17 cellular contexts compared by ENCODE assay signal in the genomic region with DNA sequence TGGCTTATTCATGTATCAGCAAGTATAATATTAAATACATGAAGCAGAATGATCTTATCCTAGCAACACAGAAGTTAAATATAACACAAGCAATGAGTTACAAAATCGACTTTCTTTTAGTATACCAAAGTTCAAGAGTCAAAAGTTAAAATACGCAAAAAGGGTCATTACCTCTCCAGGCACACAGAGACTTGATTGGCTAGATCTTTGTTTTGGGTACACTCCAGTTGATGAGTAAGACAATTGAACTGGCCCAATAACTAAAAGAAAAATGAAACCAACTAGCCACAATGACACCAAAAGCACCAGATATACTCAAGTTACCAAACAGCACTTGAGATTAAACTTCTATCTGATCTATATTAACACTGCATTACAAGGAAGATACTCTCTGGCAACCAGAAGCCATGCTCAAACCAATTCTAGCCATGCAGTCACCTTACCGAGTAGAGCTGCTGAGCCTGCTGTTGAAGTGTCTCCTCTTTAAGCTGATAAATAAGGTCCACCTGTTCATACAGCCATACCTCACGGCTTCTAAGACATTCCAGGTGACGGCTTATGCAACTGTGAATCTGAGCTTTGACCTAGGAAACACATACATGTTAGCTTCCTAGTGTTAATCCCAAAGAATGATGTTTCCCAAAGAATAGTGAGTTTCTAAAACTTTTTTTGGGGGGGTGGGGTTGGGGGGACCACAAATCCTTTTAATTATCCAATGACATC. TPM values are rescaled to one million over a fixed set of nuclear protein-coding genes. Genes with fewer than 3 reads are reported as not detected.
DNase-seq lines count a peak whose midpoint lies in the region; ATAC-seq, FAIRE-seq and TF ChIP-seq lines count a peak whose summit lies in the region.
"Had no signal": no experiment of that assay in that cellular context is flagged by ENCODE, and none has a peak within 500 bp of the region (broad histone marks: within the 10 kb centered on the region; RNA-seq: fewer than 3 reads in every experiment).

No MANE protein-coding gene starts in this region.

- RAD21 ChIA-PET in GM12878 (lab: Charles Lee; ENCODE audit: unreplicated experiment) = no interaction called here

- no peak for FAIRE-seq in GM12878 (lab: Jason Lieb, UNC)
- FAIRE-seq: endothelial cell of umbilical vein, HTR-8/SVneo, pancreas had no signal

- no peaks in the 10 kb centered on the region for H3K27me3 Mint-ChIP-seq in CD14-positive monocyte (ENCODE audit: low read depth in 3 of 3)
- no peaks in the 10 kb centered on the region for H3K27me3 Mint-ChIP-seq in naive thymus-derived CD8-positive, alpha-beta T cell

- H3K79me2 ChIP-seq in GM12878 (ENCODE audit: control insufficient read depth, insufficient read depth, low read length) = peaks cover 35% of the 10 kb centered on the region

- no peak overlapping the region for H3K4me3 ChIP-seq in GM12878
- H3K4me3 ChIP-seq: gastrocnemius medialis, pancreas had no signal

- 99% methylated on average over 5 of the region's 5 CpGs for WGBS in GM12878 (ENCODE audit: insufficient coverage, insufficient replicate concordance, low lambda C conversion rate, missing lambda C conversion rate)

- no TSS peak for BruUV-seq in GM12878 (replicated peaks; lab: Mats Ljungman, UMichigan)

- no peak overlapping the region for H3K27ac ChIP-seq in GM12878 (ENCODE audit: control insufficient read depth, insufficient read depth)
- H3K27ac ChIP-seq: C4-2B, pancreas had no signal

- CTCF ChIA-PET in GM12878 (lab: Yijun Ruan, JAX) = interaction anchor here (1.0 to 6.7 kb wide), 3 partner anchors 9 to 552 kb away, joined by 3 to 60 read pairs (median 3); a partner anchor contains a TSS

- POLR2A ChIA-PET in GM12878 (lab: Charles Lee) = no interaction called here
- POLR2A ChIA-PET in naive thymus-derived CD8-positive, alpha-beta T cell (lab: Charles Lee) = no interaction called here

- H3K9me3 Mint-ChIP-seq in CD14-positive monocyte = no peaks in the 10 kb centered on the region
- H3K9me3 Mint-ChIP-seq in naive thymus-derived CD8-positive, alpha-beta T cell = no peaks in the 10 kb centered on the region

- H3K4me2 ChIP-seq in GM12878 (ENCODE audit: control insufficient read depth, insufficient read depth) = no peak overlapping the region

- H3K4me1 Mint-ChIP-seq in CD14-positive monocyte = peaks cover 54% of the 10 kb centered on the region
- H3K4me1 Mint-ChIP-seq in naive thymus-derived CD8-positive, alpha-beta T cell = peaks cover 15 to 41% (median 32%) of the 10 kb centered on the region in 4 donors

- H3K36me3 Mint-ChIP-seq in CD14-positive monocyte = peaks cover 68 to 74% of the 10 kb centered on the region in 2 donors
- H3K36me3 Mint-ChIP-seq in naive thymus-derived CD8-positive, alpha-beta T cell = peaks cover 0 to 78% (median 5%) of the 10 kb centered on the region in 3 donors

- in situ Hi-C loops in GM12878 (cut with MboI) = no loop called here

- TF ChIP-seq RAD21 in GM12878 (IDR thresholded peaks at IDR 0.05; ENCODE audit: insufficient read depth, low read depth, low read length) = no peak

- TF ChIP-seq CTCF in CD14-positive monocyte (IDR thresholded peaks at IDR 0.05) (no peak), GM12878 (IDR thresholded peaks at IDR 0.05 in 2 of 3, conservative IDR thresholded peaks at IDR 0.05 in 1 of 3; ENCODE audit: control insufficient read depth in 2 of 3, extremely low read depth in 1 of 3, insufficient read depth in 1 of 3, low read depth in 3 of 3, low read length in 3 of 3) (no peak)

- H3K4me1 ChIP-seq in GM12878 (ENCODE audit: control insufficient read depth, insufficient read depth, low read length) = peaks cover 2% of the 10 kb centered on the region

- no peaks in the 10 kb centered on the region for H3K27me3 ChIP-seq in GM12878 (replicated peaks in 1 of 2; ENCODE audit: control insufficient read depth in 2 of 2, insufficient read depth in 2 of 2, low read length in 1 of 2)
- H3K27me3 ChIP-seq: gastrocnemius medialis, pancreas had no signal

- intact Hi-C loops in CD14-positive monocyte (cut with micrococcal nuclease) (no loop called here), GM12878 (cut with micrococcal nuclease; ENCODE audit: unreplicated experiment) (no loop called here)

- ATAC-seq in GM12878 = peak; percentile 36; the same call in 2 of the 3 replicates
- no peak for ATAC-seq in naive thymus-derived CD8-positive, alpha-beta T cell
- no peak for ATAC-seq in GM19463 (IDR thresholded peaks at IDR 0.05; ENCODE audit: unreplicated experiment)
- ATAC-seq: gastrocnemius medialis, left ventricle myocardium superior, pancreas had no signal

- H3K9me3 ChIP-seq in GM12878 (replicated peaks; ENCODE audit: control insufficient read depth, insufficient read depth, low read length) = no peaks in the 10 kb centered on the region
- H3K9me3 ChIP-seq: gastrocnemius medialis, pancreas had no signal

- no peak for TF ChIP-seq POLR2A in GM12878 (IDR thresholded peaks at IDR 0.05; ENCODE audit: low read depth, low read length)

- no peaks in the 10 kb centered on the region for H4K20me1 ChIP-seq in GM12878 (ENCODE audit: control insufficient read depth, insufficient read depth)

- no peak overlapping the region for H3K4me3 Mint-ChIP-seq in CD14-positive monocyte
- H3K4me3 Mint-ChIP-seq in naive thymus-derived CD8-positive, alpha-beta T cell = no peak overlapping the region

- H3K27ac Mint-ChIP-seq in CD14-positive monocyte = peak overlapping the region in 5 of 7 donors; percentile 5 to 50 (median 35)
- H3K27ac Mint-ChIP-seq in naive thymus-derived CD8-positive, alpha-beta T cell = peak overlapping the region in 9 of 10 donors; percentile 28 to 82 (median 41)

- DNase-seq in CD14-positive monocyte (ENCODE audit: low spot score) (no peak), EH (ENCODE audit: low read depth) (peak; percentile 38), GM12878 (ENCODE audit: low read depth, low spot score) (no peak), Kasumi-1 (lab: John Stamatoyannopoulos, UW) (no peak)
- no peak for DNase-seq in naive thymus-derived CD8-positive, alpha-beta T cell
- DNase-seq in activated CD4-positive, CD25-positive, alpha-beta regulatory T cell treated with anti-CD3 and anti-CD28 coated beads, Interleukin-2, amount 50 U/mL, for 72 hours = no peak
- DNase-seq: activated effector memory CD4-positive, alpha-beta T cell treated with Interleukin-2 at 50 U/mL for 16 hours; DND-41; gastrocnemius medialis; left ventricle myocardium superior; NCI-H1694; NCI-H2227 treated with DMSO at 0.1 percent for 48 hours; pancreas had no signal

- H3K9ac ChIP-seq in GM12878 (ENCODE audit: control insufficient read depth, insufficient read depth, low read length) = no peak overlapping the region

- peaks cover 10 to 38% of the 10 kb centered on the region in 2 experiments for H3K36me3 ChIP-seq in GM12878 (ENCODE audit: control insufficient read depth in 2 of 2, insufficient read depth in 2 of 2, low read length in 1 of 2)

- TF ChIP-seq EP300 in GM12878 (IDR thresholded peaks at IDR 0.05; ENCODE audit: borderline replicate concordance in 1 of 2, control insufficient read depth in 1 of 2, low read depth in 2 of 2, low read length in 2 of 2) = no peak

- SMC1A ChIA-PET in GM12878 (lab: Charles Lee; ENCODE audit: uncharacterized antibody, unreplicated experiment) = interaction anchor here (1.4 to 2.2 kb wide), 2 partner anchors 12 to 15 kb away, joined by 3 to 7 read pairs; no protein-coding TSS in a partner anchor

- no peak overlapping the region for H2AFZ ChIP-seq in GM12878 (ENCODE audit: control insufficient read depth, low read depth, low read length)

RNA-seq across cellular contexts. Expression of a gene that starts 15.6 kb away (rescaled TPM):
- polyA plus RNA-seq in CD14-positive monocyte (100 to 1,000 TPM; 784 to 853 TPM), GM12878 (2011; rRNA removed) (108 and 134 TPM in 2 replicates), GM12878 (2014; fragmentation: Illumina TruSeq; extraction: Trizol) (103 and 125 TPM in 2 replicates), GM12878 (2014; fragmentation: Nextera tagmentation; extraction: Ambion mirVana) (10 to 100 TPM; 57.5 to 62.6 TPM), GM12878 (2014; rRNA removed) (50.3 and 58.5 TPM in 2 replicates), GM12878 (2016; fragmentation: Nextera tagmentation; extraction: Ambion mirVana) (100 to 1,000 TPM in 1 of 2 experiments, 10 to 100 TPM in 1; 98.4 to 104 TPM)
- total RNA-seq in GM12878 (2013; cell fraction: nucleolus; rRNA removed) = 22.0 and 24.4 TPM in 2 replicates
- total RNA-seq in GM12878 (2014; rRNA removed) (102 and 123 TPM in 2 replicates), GM12878 (2014; rRNA removed; fragmentation: Illumina TruSeq; extraction: Trizol) (117 and 119 TPM in 2 replicates), GM12878 (2021) (81.2 and 82.1 TPM in 2 replicates)
- polyA plus RNA-seq in GM12878 (2011; ENCODE audit: low read depth) = 41.8 TPM
- 56.7 and 61.1 TPM in 2 replicates for polyA plus RNA-seq in GM12878 (2011; cell fraction: cytosol; rRNA removed)
- 34.3 and 35.8 TPM in 2 replicates for polyA plus RNA-seq in GM12878 (2011; cell fraction: nucleus; rRNA removed)
- 46.1 and 57.6 TPM in 2 replicates for polyA plus RNA-seq in GM12878 (2012)
- 109 and 120 TPM in 2 replicates for polyA minus RNA-seq in GM12878 (2011; rRNA and poly(A)+ RNA removed)
- 35.3 and 36.5 TPM in 2 replicates for polyA minus RNA-seq in GM12878 (2011; cell fraction: cytosol; rRNA and poly(A)+ RNA removed)
- 16.2 and 21.3 TPM in 2 replicates for polyA minus RNA-seq in GM12878 (2011; cell fraction: nucleus; rRNA and poly(A)+ RNA removed)
- 10 to 100 TPM; 90.0 to 90.1 TPM for total RNA-seq in naive thymus-derived CD8-positive, alpha-beta T cell
- 100 to 1,000 TPM; 153 to 162 (median 155) TPM for polyA plus RNA-seq in naive thymus-derived CD8-positive, alpha-beta T cell

RNA-seq across cellular contexts. Expression of a gene that starts 31.2 kb away (rescaled TPM):
- not detected for polyA plus RNA-seq in CD14-positive monocyte
- total RNA-seq in GM12878 (2013; cell fraction: nucleolus; rRNA removed) = not detected in 2 replicates
- total RNA-seq in GM12878 (2014; rRNA removed) = not detected in 2 replicates
- not detected in 2 replicates for total RNA-seq in GM12878 (2014; rRNA removed; fragmentation: Illumina TruSeq; extraction: Trizol)
- total RNA-seq in GM12878 (2021) = not detected in 2 replicates
- not detected for polyA plus RNA-seq in GM12878 (2011; ENCODE audit: low read depth)
- not detected in 2 replicates for polyA plus RNA-seq in GM12878 (2011; rRNA removed)
- not detected in 2 replicates for polyA plus RNA-seq in GM12878 (2011; cell fraction: cytosol; rRNA removed)
- polyA plus RNA-seq in GM12878 (2011; cell fraction: nucleus; rRNA removed) = not detected in 2 replicates
- polyA plus RNA-seq in GM12878 (2012) = not detected in 2 replicates
- not detected in 2 replicates for polyA plus RNA-seq in GM12878 (2014; fragmentation: Illumina TruSeq; extraction: Trizol)
- polyA plus RNA-seq in GM12878 (2014; fragmentation: Nextera tagmentation; extraction: Ambion mirVana) = not detected
- not detected in 2 replicates for polyA plus RNA-seq in GM12878 (2014; rRNA removed)
- polyA plus RNA-seq in GM12878 (2016; fragmentation: Nextera tagmentation; extraction: Ambion mirVana) = not detected
- not detected in 2 replicates for polyA minus RNA-seq in GM12878 (2011; rRNA and poly(A)+ RNA removed)
- not detected in 2 replicates for polyA minus RNA-seq in GM12878 (2011; cell fraction: cytosol; rRNA and poly(A)+ RNA removed)
- not detected in 2 replicates for polyA minus RNA-seq in GM12878 (2011; cell fraction: nucleus; rRNA and poly(A)+ RNA removed)
- total RNA-seq in naive thymus-derived CD8-positive, alpha-beta T cell = not detected
- polyA plus RNA-seq in naive thymus-derived CD8-positive, alpha-beta T cell = not detected
- total RNA-seq: endothelial cell of umbilical vein, gastrocnemius medialis, left ventricle myocardium superior, pancreas had no signal
- polyA plus RNA-seq: endothelial cell of umbilical vein had no signal

RNA-seq across cellular contexts. Expression of a gene that starts 42.6 kb away (rescaled TPM):
- 10 to 100 TPM; 71.2 to 72.1 TPM for polyA plus RNA-seq in CD14-positive monocyte
- 33.7 and 37.0 TPM in 2 replicates for total RNA-seq in GM12878 (2013; cell fraction: nucleolus; rRNA removed)
- total RNA-seq in GM12878 (2014; rRNA removed) = 116 and 139 TPM in 2 replicates
- 97.7 and 99.0 TPM in 2 replicates for total RNA-seq in GM12878 (2014; rRNA removed; fragmentation: Illumina TruSeq; extraction: Trizol)
- total RNA-seq in GM12878 (2021) = 85.5 and 90.0 TPM in 2 replicates
- polyA plus RNA-seq in GM12878 (2011; ENCODE audit: low read depth) = 60.9 TPM
- 152 and 170 TPM in 2 replicates for polyA plus RNA-seq in GM12878 (2011; rRNA removed)
- 81.2 and 104 TPM in 2 replicates for polyA plus RNA-seq in GM12878 (2011; cell fraction: cytosol; rRNA removed)
- polyA plus RNA-seq in GM12878 (2011; cell fraction: nucleus; rRNA removed) = 39.0 and 57.7 TPM in 2 replicates
- 59.7 and 62.3 TPM in 2 replicates for polyA plus RNA-seq in GM12878 (2012)
- polyA plus RNA-seq in GM12878 (2014; fragmentation: Illumina TruSeq; extraction: Trizol) = 127 and 139 TPM in 2 replicates
- 100 to 1,000 TPM in 1 of 2 experiments, 10 to 100 TPM in 1; 99.3 to 110 TPM for polyA plus RNA-seq in GM12878 (2014; fragmentation: Nextera tagmentation; extraction: Ambion mirVana)
- 117 and 124 TPM in 2 replicates for polyA plus RNA-seq in GM12878 (2014; rRNA removed)
- 100 to 1,000 TPM; 227 to 228 TPM for polyA plus RNA-seq in GM12878 (2016; fragmentation: Nextera tagmentation; extraction: Ambion mirVana)
- polyA minus RNA-seq in GM12878 (2011; rRNA and poly(A)+ RNA removed) = 63.2 and 84.1 TPM in 2 replicates
- polyA minus RNA-seq in GM12878 (2011; cell fraction: cytosol; rRNA and poly(A)+ RNA removed) = 29.1 and 38.7 TPM in 2 replicates
- polyA minus RNA-seq in GM12878 (2011; cell fraction: nucleus; rRNA and poly(A)+ RNA removed) = 15.7 and 27.8 TPM in 2 replicates
- total RNA-seq in naive thymus-derived CD8-positive, alpha-beta T cell = 10 to 100 TPM; 25.1 to 25.4 TPM
- 10 to 100 TPM; 42.7 to 53.6 (median 49.1) TPM for polyA plus RNA-seq in naive thymus-derived CD8-positive, alpha-beta T cell

Comparison
In these comparisons a context has a peak if more than half of its experiments do, and no peak if none do; other contexts are left out.
1. RNA of a gene that starts 15.6 kb away (polyA plus RNA-seq): 784 to 853 TPM in CD14-positive monocyte; 153 to 162 TPM in naive thymus-derived CD8-positive, alpha-beta T cell and 34.3 to 134 TPM in GM12878; every median in the first group is over 4 times any median in the second.